In the genomic region with DNA sequence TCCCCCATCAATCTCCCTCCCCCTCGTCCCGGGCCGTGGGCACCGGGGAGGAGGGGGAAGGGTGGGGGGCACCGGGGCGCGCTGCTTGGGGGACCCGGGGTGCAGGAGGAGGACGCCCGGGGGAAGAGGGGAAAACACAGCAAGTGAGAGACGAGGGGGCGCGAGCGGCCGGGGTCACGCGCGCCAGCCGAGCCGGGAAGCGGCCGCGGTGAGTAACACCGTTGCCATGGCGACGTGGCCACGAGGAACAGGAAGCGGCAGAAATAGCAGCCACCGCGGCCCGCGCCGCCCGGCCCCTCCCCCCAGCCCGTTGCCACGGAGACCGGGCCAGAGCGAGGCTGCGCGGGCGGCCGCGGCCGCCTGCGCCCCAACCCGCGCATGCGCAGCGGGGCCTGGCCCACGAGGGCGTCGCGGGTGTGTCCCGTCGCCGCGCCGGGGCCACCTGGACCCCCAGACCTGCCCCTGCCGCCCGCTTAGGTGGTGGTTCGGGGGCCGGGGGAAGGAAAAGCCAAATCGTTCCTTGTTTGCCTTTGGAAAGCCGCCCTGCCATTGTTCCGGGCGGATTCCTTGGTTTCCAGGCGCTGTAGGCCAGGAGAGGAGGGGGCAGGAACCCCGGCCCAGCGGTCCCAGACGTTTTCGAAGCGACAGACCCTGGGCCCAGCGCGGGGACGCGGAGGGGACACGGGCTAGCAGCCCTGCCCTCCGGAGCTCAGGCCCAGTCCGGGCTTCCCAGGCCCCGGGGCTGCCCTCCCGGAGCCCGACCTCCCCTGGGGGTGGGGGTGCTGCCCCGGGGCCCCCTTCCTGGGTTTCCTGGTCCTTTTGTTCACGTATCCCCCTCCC, we compare ENCODE assay signal across 1 cellular context.
TF ChIP-seq lines count a peak whose summit lies in the region.

No MANE protein-coding gene starts in this region.

TF ChIP-seq in HEK293, 187 proteins besides CTCF, POLR2A, EP300 and RAD21 (continued from another document):
- TF ChIP-seq PRDM4 (tag by site-specific recombination; IDR thresholded peaks at IDR 0.05) (no peak; the same call in 1 of the 2 replicates), ZNF521 (tag by site-specific recombination; IDR thresholded peaks at IDR 0.05) (no peak), ZNF114 (tag by site-specific recombination; IDR thresholded peaks at IDR 0.05) (no peak), ZNF155 (tag by site-specific recombination; IDR thresholded peaks at IDR 0.05) (no peak), MEIS1 (CRISPR knock-in tag; IDR thresholded peaks at IDR 0.05; ENCODE audit: borderline replicate concordance) (no peak), ZNF585B (tag by site-specific recombination; IDR thresholded peaks at IDR 0.05) (no peak), ZNF274 (IDR thresholded peaks at IDR 0.05; ENCODE audit: low read length) (no peak), ZNF274 (tag by site-specific recombination; IDR thresholded peaks at IDR 0.05; ENCODE audit: borderline replicate concordance) (no peak), ZNF398 (tag by site-specific recombination; IDR thresholded peaks at IDR 0.05) (peak; percentile 96), ZNF621 (tag by site-specific recombination; IDR thresholded peaks at IDR 0.05) (no peak)
